26 cellular contexts compared by ENCODE assay signal in genomic region chr19:38759590-38760003, GRCh38. TPM values are rescaled to one million over a fixed set of nuclear protein-coding genes. Genes with fewer than 3 reads are reported as not detected.
DNase-seq lines count a peak whose midpoint lies in the region; ATAC-seq and TF ChIP-seq lines count a peak whose summit lies in the region.
"Had no signal": no experiment of that assay in that cellular context is flagged by ENCODE, and none has a peak within 500 bp of the region (broad histone marks: within the 10 kb centered on the region; RNA-seq: fewer than 3 reads in every experiment).

No MANE protein-coding gene starts in this region.

- H3K4me1 Mint-ChIP-seq in activated T-helper 2 cell treated with anti-CD3 and anti-CD28 coated beads, Interferon-gamma antibody, Interleukin-2, Interleukin-4, amounts not matched to agents 10 μg/mL and 5 μg/mL and 100 μg/mL, durations not matched to agents 14 hours and 24 hours and 36 hours (ENCODE audit: low read depth): no peaks in the 10 kb centered on the region
- H3K4me1 Mint-ChIP-seq in activated CD4-positive, alpha-beta memory T cell treated with anti-CD3 and anti-CD28 coated beads for 36 hours (ENCODE audit: low read depth): no peaks in the 10 kb centered on the region
- H3K4me1 Mint-ChIP-seq: activated naive CD8-positive, alpha-beta T cell treated with anti-CD3 and anti-CD28 coated beads, Interleukin-2, amount 10 ng/mL, durations not matched to agents 7 days and 5 days had no signal

- H3K4me3 ChIP-seq in mucosa of descending colon: no peak overlapping the region
- no peak overlapping the region for H3K4me3 ChIP-seq in upper lobe of right lung
- H3K4me3 ChIP-seq: breast epithelium, dorsolateral prefrontal cortex, smooth muscle cell, suprapubic skin had no signal

- intact Hi-C loops in mucosa of descending colon (cut with DNase I, micrococcal nuclease) (no loop called here), upper lobe of right lung (cut with DNase I) (no loop called here)
- intact Hi-C loops in activated T-helper 2 cell treated with anti-CD3 and anti-CD28 coated beads, Interferon-gamma antibody, Interleukin-2, Interleukin-4, amounts not matched to agents 10 μg/mL and 5 μg/mL and 100 μg/mL, durations not matched to agents 14 hours and 24 hours and 36 hours (cut with micrococcal nuclease): loop anchor here (10.0 kb wide), 1 partner anchor 45 kb away; no protein-coding TSS in a partner anchor
- intact Hi-C loops in activated CD4-positive, alpha-beta memory T cell treated with anti-CD3 and anti-CD28 coated beads for 36 hours (cut with micrococcal nuclease): no loop called here

- peak overlapping the region; percentile 65 for H3K27ac ChIP-seq in upper lobe of right lung
- H3K27ac ChIP-seq: breast epithelium, dorsolateral prefrontal cortex, parathyroid adenoma, RWPE1, suprapubic skin had no signal

- H3K27me3 Mint-ChIP-seq in activated T-helper 2 cell treated with anti-CD3 and anti-CD28 coated beads, Interferon-gamma antibody, Interleukin-2, Interleukin-4, amounts not matched to agents 10 μg/mL and 5 μg/mL and 100 μg/mL, durations not matched to agents 14 hours and 24 hours and 36 hours (ENCODE audit: low read depth): no peaks in the 10 kb centered on the region
- no peaks in the 10 kb centered on the region for H3K27me3 Mint-ChIP-seq in activated CD4-positive, alpha-beta memory T cell treated with anti-CD3 and anti-CD28 coated beads for 36 hours

- POLR2A ChIA-PET in activated CD4-positive, alpha-beta memory T cell treated with anti-CD3 and anti-CD28 coated beads for 36 hours (lab: Charles Lee): no interaction called here

- ATAC-seq in mucosa of descending colon (peak; percentile 95), upper lobe of right lung (peak; percentile 97)
- ATAC-seq: activated CD8-positive, alpha-beta T cell treated with anti-CD3 and anti-CD28 coated beads, Interleukin-2, amount 10 ng/mL, durations not matched to agents 7 days and 5 days; activated T-cell treated with anti-CD3 and anti-CD28 coated beads, Interleukin-2, amount 50 U/mL, for 4 hours; naive thymus-derived CD8-positive, alpha-beta T cell had no signal

- no peak overlapping the region for H3K27ac Mint-ChIP-seq in activated T-helper 2 cell treated with anti-CD3 and anti-CD28 coated beads, Interferon-gamma antibody, Interleukin-2, Interleukin-4, amounts not matched to agents 10 μg/mL and 5 μg/mL and 100 μg/mL, durations not matched to agents 14 hours and 24 hours and 36 hours
- no peak overlapping the region for H3K27ac Mint-ChIP-seq in activated CD4-positive, alpha-beta memory T cell treated with anti-CD3 and anti-CD28 coated beads for 36 hours
- H3K27ac Mint-ChIP-seq: activated CD8-positive, alpha-beta T cell treated with anti-CD3 and anti-CD28 coated beads, Interleukin-2, amount 10 ng/mL, durations not matched to agents 7 days and 5 days; activated naive CD8-positive, alpha-beta T cell treated with anti-CD3 and anti-CD28 coated beads, Interleukin-2, amount 10 ng/mL, durations not matched to agents 7 days and 5 days had no signal

- CTCF ChIA-PET in activated CD4-positive, alpha-beta memory T cell treated with anti-CD3 and anti-CD28 coated beads for 36 hours (lab: Charles Lee): interaction anchor here (0.6 kb wide), 1 partner anchor 202 kb away, joined by 3 read pairs; no protein-coding TSS in a partner anchor

- H3K36me3 ChIP-seq in mucosa of descending colon (ENCODE audit: low read depth) (no peaks in the 10 kb centered on the region), upper lobe of right lung (no peaks in the 10 kb centered on the region)
- H3K36me3 ChIP-seq: BE2C, breast epithelium, suprapubic skin had no signal

- H3K4me3 Mint-ChIP-seq in activated T-helper 2 cell treated with anti-CD3 and anti-CD28 coated beads, Interferon-gamma antibody, Interleukin-2, Interleukin-4, amounts not matched to agents 10 μg/mL and 5 μg/mL and 100 μg/mL, durations not matched to agents 14 hours and 24 hours and 36 hours (ENCODE audit: low read depth): no peak overlapping the region
- H3K4me3 Mint-ChIP-seq in activated CD4-positive, alpha-beta memory T cell treated with anti-CD3 and anti-CD28 coated beads for 36 hours: no peak overlapping the region
- H3K4me3 Mint-ChIP-seq: activated CD8-positive, alpha-beta T cell treated with anti-CD3 and anti-CD28 coated beads, Interleukin-2, amount 10 ng/mL, durations not matched to agents 7 days and 5 days; activated naive CD8-positive, alpha-beta T cell treated with anti-CD3 and anti-CD28 coated beads, Interleukin-2, amount 10 ng/mL, durations not matched to agents 7 days and 5 days; activated T-cell treated with anti-CD3 and anti-CD28 coated beads, Interleukin-2, amount 50 U/mL, for 4 hours; naive thymus-derived CD8-positive, alpha-beta T cell had no signal

- H3K9me3 Mint-ChIP-seq in activated T-helper 2 cell treated with anti-CD3 and anti-CD28 coated beads, Interferon-gamma antibody, Interleukin-2, Interleukin-4, amounts not matched to agents 10 μg/mL and 5 μg/mL and 100 μg/mL, durations not matched to agents 14 hours and 24 hours and 36 hours: no peaks in the 10 kb centered on the region
- H3K9me3 Mint-ChIP-seq in activated CD4-positive, alpha-beta memory T cell treated with anti-CD3 and anti-CD28 coated beads for 36 hours: peaks cover 3% of the 10 kb centered on the region
- H3K9me3 Mint-ChIP-seq: activated naive CD8-positive, alpha-beta T cell treated with anti-CD3 and anti-CD28 coated beads, Interleukin-2, amount 10 ng/mL, durations not matched to agents 7 days and 5 days had no signal

- peak; percentile 5 to 20 for DNase-seq in NOMO-1 (lab: John Stamatoyannopoulos, UW; ENCODE audit: unreplicated experiment in 2 of 2)
- DNase-seq in NOMO-1 treated with dmso at 0.1 percent for 144 hours (lab: John Stamatoyannopoulos, UW; ENCODE audit: unreplicated experiment): no peak
- peak; percentile 40 for DNase-seq in epidermal melanocyte (ENCODE audit: insufficient read length, low spot score)
- peak in 1 of 3 donors; percentile 77 for DNase-seq in mucosa of descending colon
- no peak for DNase-seq in upper lobe of right lung
- DNase-seq in activated T-helper 2 cell treated with anti-CD3 and anti-CD28 coated beads, Interferon-gamma antibody, Interleukin-2, Interleukin-4, amounts not matched to agents 10 μg/mL and 5 μg/mL and 100 μg/mL, durations not matched to agents 14 hours and 24 hours and 36 hours (ENCODE audit: low spot score): no peak
- no peak for DNase-seq in activated CD4-positive, alpha-beta memory T cell treated with anti-CD3 and anti-CD28 coated beads for 36 hours
- no peak for DNase-seq in H4 (ENCODE audit: low spot score)
- DNase-seq: 8988T; activated CD8-positive, alpha-beta T cell treated with anti-CD3 and anti-CD28 coated beads, Interleukin-2, amount 10 ng/mL, durations not matched to agents 7 days and 5 days; activated naive CD8-positive, alpha-beta T cell treated with anti-CD3 and anti-CD28 coated beads, Interleukin-2, amount 10 ng/mL, durations not matched to agents 7 days and 5 days; activated T-cell treated with anti-CD3 and anti-CD28 coated beads, Interleukin-2, amount 50 U/mL, for 4 hours; BE2C; naive thymus-derived CD8-positive, alpha-beta T cell; NCI-H1417; NCI-H2171; NCI-H748 treated with DMSO at 0.1 percent for 48 hours; stimulated activated CD4-positive, alpha-beta T cell treated with anti-CD3 and anti-CD28 coated beads, Interleukin-4, amount 100 ng/mL, for 4 hours had no signal

- H3K9me3 ChIP-seq in mucosa of descending colon (no peaks in the 10 kb centered on the region), upper lobe of right lung (no peaks in the 10 kb centered on the region)
- H3K9me3 ChIP-seq: BE2C, breast epithelium, suprapubic skin had no signal

- H3K4me1 ChIP-seq in mucosa of descending colon (ENCODE audit: low read depth) (no peaks in the 10 kb centered on the region), upper lobe of right lung (no peaks in the 10 kb centered on the region)
- H3K4me1 ChIP-seq: BE2C, breast epithelium, parathyroid adenoma, suprapubic skin had no signal

- no peaks in the 10 kb centered on the region for H3K36me3 Mint-ChIP-seq in activated T-helper 2 cell treated with anti-CD3 and anti-CD28 coated beads, Interferon-gamma antibody, Interleukin-2, Interleukin-4, amounts not matched to agents 10 μg/mL and 5 μg/mL and 100 μg/mL, durations not matched to agents 14 hours and 24 hours and 36 hours (ENCODE audit: low read depth)
- H3K36me3 Mint-ChIP-seq in activated CD4-positive, alpha-beta memory T cell treated with anti-CD3 and anti-CD28 coated beads for 36 hours: no peaks in the 10 kb centered on the region
- H3K36me3 Mint-ChIP-seq: activated naive CD8-positive, alpha-beta T cell treated with anti-CD3 and anti-CD28 coated beads, Interleukin-2, amount 10 ng/mL, durations not matched to agents 7 days and 5 days had no signal

- H3K27me3 ChIP-seq in upper lobe of right lung: no peaks in the 10 kb centered on the region
- H3K27me3 ChIP-seq: BE2C, breast epithelium, dorsolateral prefrontal cortex, suprapubic skin had no signal

- TF ChIP-seq CTCF in mucosa of descending colon (IDR thresholded peaks at IDR 0.05) (no peak), upper lobe of right lung (IDR thresholded peaks at IDR 0.05) (no peak)

RNA-seq across cellular contexts. Expression of gene LGALS7, which starts 13.7 kb away (rescaled TPM):
- total RNA-seq in mucosa of descending colon (not detected), upper lobe of right lung (not detected)
- not detected in 2 replicates for total RNA-seq in activated T-helper 2 cell treated with anti-CD3 and anti-CD28 coated beads, Interferon-gamma antibody, Interleukin-2, Interleukin-4, amounts not matched to agents 10 μg/mL and 5 μg/mL and 100 μg/mL, durations not matched to agents 14 hours and 24 hours and 36 hours
- not detected for total RNA-seq in activated CD4-positive, alpha-beta memory T cell treated with anti-CD3 and anti-CD28 coated beads for 36 hours
- total RNA-seq in H4 (2014; rRNA removed; shearing (Covaris generic)): not detected in 2 replicates
- total RNA-seq: activated CD8-positive, alpha-beta T cell treated with anti-CD3 and anti-CD28 coated beads, Interleukin-2, amount 10 ng/mL, durations not matched to agents 7 days and 5 days; activated naive CD8-positive, alpha-beta T cell treated with anti-CD3 and anti-CD28 coated beads, Interleukin-2, amount 10 ng/mL, durations not matched to agents 7 days and 5 days; activated T-cell treated with anti-CD3 and anti-CD28 coated beads, Interleukin-2, amount 50 U/mL, for 4 hours; lung microvascular endothelial cell; naive thymus-derived CD8-positive, alpha-beta T cell; smooth muscle cell; T-helper 1 cell treated with Interleukin-12 subunit alpha and Interleukin-12 subunit beta and Interleukin-4 antibody, amounts not matched to agents 30 ng/mL and 1 ng/mL, for 36 hours had no signal

RNA-seq across cellular contexts. Expression of gene CAPN12, which starts 15.3 kb away (rescaled TPM):
- total RNA-seq in mucosa of descending colon (10 to 100 TPM in 2 of 3 donors, 1 to 10 TPM in 1; 3.1 to 15.9 (median 14.9) TPM), upper lobe of right lung (14.4 TPM)
- 2.9 and 3.6 TPM in 2 replicates for total RNA-seq in activated T-helper 2 cell treated with anti-CD3 and anti-CD28 coated beads, Interferon-gamma antibody, Interleukin-2, Interleukin-4, amounts not matched to agents 10 μg/mL and 5 μg/mL and 100 μg/mL, durations not matched to agents 14 hours and 24 hours and 36 hours
- total RNA-seq in activated CD4-positive, alpha-beta memory T cell treated with anti-CD3 and anti-CD28 coated beads for 36 hours: 1 to 10 TPM; 7.1 to 9.0 TPM
- total RNA-seq in H4 (2014; rRNA removed; shearing (Covaris generic)): not detected in 2 replicates

RNA-seq across cellular contexts. Expression of gene LGALS7B, which starts 29.4 kb away (rescaled TPM):
- total RNA-seq in mucosa of descending colon (not detected), upper lobe of right lung (3.2 TPM)
- not detected in 2 replicates for total RNA-seq in activated T-helper 2 cell treated with anti-CD3 and anti-CD28 coated beads, Interferon-gamma antibody, Interleukin-2, Interleukin-4, amounts not matched to agents 10 μg/mL and 5 μg/mL and 100 μg/mL, durations not matched to agents 14 hours and 24 hours and 36 hours
- not detected for total RNA-seq in activated CD4-positive, alpha-beta memory T cell treated with anti-CD3 and anti-CD28 coated beads for 36 hours
- not detected in 2 replicates for total RNA-seq in H4 (2014; rRNA removed; shearing (Covaris generic))
- total RNA-seq: activated CD8-positive, alpha-beta T cell treated with anti-CD3 and anti-CD28 coated beads, Interleukin-2, amount 10 ng/mL, durations not matched to agents 7 days and 5 days; activated naive CD8-positive, alpha-beta T cell treated with anti-CD3 and anti-CD28 coated beads, Interleukin-2, amount 10 ng/mL, durations not matched to agents 7 days and 5 days; activated T-cell treated with anti-CD3 and anti-CD28 coated beads, Interleukin-2, amount 50 U/mL, for 4 hours; dorsolateral prefrontal cortex; lung microvascular endothelial cell; naive thymus-derived CD8-positive, alpha-beta T cell; smooth muscle cell; T-helper 1 cell treated with Interleukin-12 subunit alpha and Interleukin-12 subunit beta and Interleukin-4 antibody, amounts not matched to agents 30 ng/mL and 1 ng/mL, for 36 hours had no signal

RNA-seq across cellular contexts. Expression of gene LGALS4, which starts 53.1 kb away (rescaled TPM):
- total RNA-seq in mucosa of descending colon: 1,000 to 10,000 TPM; 2,367 to 7,005 (median 6,199) TPM
- 3.7 TPM for total RNA-seq in upper lobe of right lung
- total RNA-seq in activated T-helper 2 cell treated with anti-CD3 and anti-CD28 coated beads, Interferon-gamma antibody, Interleukin-2, Interleukin-4, amounts not matched to agents 10 μg/mL and 5 μg/mL and 100 μg/mL, durations not matched to agents 14 hours and 24 hours and 36 hours: 1.6 and 2.0 TPM in 2 replicates
- under 1 TPM; 0.33 to 0.70 TPM for total RNA-seq in activated CD4-positive, alpha-beta memory T cell treated with anti-CD3 and anti-CD28 coated beads for 36 hours
- 0.54 and 1.3 TPM in 2 replicates for total RNA-seq in H4 (2014; rRNA removed; shearing (Covaris generic))
- total RNA-seq: lung microvascular endothelial cell, smooth muscle cell had no signal

Comparison
In these comparisons a context has a peak if more than half of its experiments do, and no peak if none do; other contexts are left out.
1. DNase-seq: peak in NOMO-1 (2 of 2) and epidermal melanocyte (single experiment); none in NOMO-1 treated with dmso at 0.1 percent for 144 hours (single experiment), upper lobe of right lung (single experiment), activated T-helper 2 cell treated with anti-CD3 and anti-CD28 coated beads, Interferon-gamma antibody, Interleukin-2, Interleukin-4, amounts not matched to agents 10 μg/mL and 5 μg/mL and 100 μg/mL, durations not matched to agents 14 hours and 24 hours and 36 hours (single experiment), activated CD4-positive, alpha-beta memory T cell treated with anti-CD3 and anti-CD28 coated beads for 36 hours (single experiment) and H4 (single experiment).